In genomic region chr13:51731759-51732158, GRCh38 we compare ENCODE assay signal across 9 cellular contexts.
A peak's percentile ranks its signal among the peaks of the same experiment; 100 is the strongest.
DNase-seq lines count a peak whose midpoint lies in the region; ATAC-seq and TF ChIP-seq lines count a peak whose summit lies in the region.
"Had no signal": no experiment of that assay in that cellular context is flagged by ENCODE, and none has a peak within 500 bp of the region (broad histone marks: within the 10 kb centered on the region; RNA-seq: fewer than 3 reads in every experiment).

No MANE protein-coding gene starts in this region.

- H3K4me1 ChIP-seq in Caco-2, result peaks cover 12% of the 10 kb centered on the region; the same call in 1 of the 2 replicates
- peaks cover 15% of the 10 kb centered on the region for H3K4me1 ChIP-seq in PC-9 (replicated peaks; ENCODE audit: insufficient read depth)
- no peaks in the 10 kb centered on the region for H3K4me1 ChIP-seq in parathyroid adenoma

- no peaks in the 10 kb centered on the region for H4K20me1 ChIP-seq in PC-9 (ENCODE audit: insufficient read depth)

- intact Hi-C loops in Caco-2 (cut with micrococcal nuclease; ENCODE audit: unreplicated experiment) (loop anchor here (1.0 to 5.0 kb wide), 4 partner anchors 71 to 296 kb away; partner anchors contain the start of genes DHRS12 and INTS6), PC-9 (cut with micrococcal nuclease; ENCODE audit: unreplicated experiment) (loop anchor here (2.0 to 5.0 kb wide), 3 partner anchors 44 to 279 kb away; partner anchors contain the start of genes INTS6 and WDFY2)

- H3K36me3 Mint-ChIP-seq in Caco-2 (ENCODE audit: insufficient read depth, unreplicated experiment), result no peaks in the 10 kb centered on the region

- TF ChIP-seq CTCF in Caco-2 (IDR thresholded peaks at IDR 0.05; ENCODE audit: insufficient read depth in 1 of 2, low read depth in 1 of 2, low read length in 1 of 2, severe bottlenecking in 1 of 2, unreplicated experiment in 1 of 2) (peak; percentile 16 to 41), PC-9 (conservative IDR thresholded peaks at IDR 0.05) (peak; percentile 30; the same call in 1 of the 2 replicates), parathyroid adenoma (IDR thresholded peaks at IDR 0.05) (peak; percentile 31)

- no peaks in the 10 kb centered on the region for H3K9me2 ChIP-seq in PC-9 (ENCODE audit: insufficient read depth)

- no peaks in the 10 kb centered on the region for H3K9me3 ChIP-seq in Caco-2
- H3K9me3 ChIP-seq in PC-9 (ENCODE audit: insufficient read depth, low read depth), result no peaks in the 10 kb centered on the region
- H3K9me3 ChIP-seq in parathyroid adenoma (ENCODE audit: control insufficient read depth, low read length), result no peaks in the 10 kb centered on the region

- H2AFZ ChIP-seq in PC-9, result no peak overlapping the region
- no peak overlapping the region for H2AFZ ChIP-seq in parathyroid adenoma

- no peaks in the 10 kb centered on the region for H3K9me3 Mint-ChIP-seq in Caco-2 (ENCODE audit: unreplicated experiment)

- CTCF ChIA-PET in Caco-2 (lab: Charles Lee), result interaction anchor here (0.6 to 1.8 kb wide), 5 partner anchors 34 to 297 kb away, joined by 3 to 9 read pairs (median 3); no protein-coding TSS in a partner anchor
- CTCF ChIA-PET in PC-9 (lab: Charles Lee), result no interaction called here

- H3K4me2 ChIP-seq in PC-9 (no peak overlapping the region), parathyroid adenoma (ENCODE audit: low read length) (no peak overlapping the region)

- no peaks in the 10 kb centered on the region for H3K27me3 Mint-ChIP-seq in Caco-2 (ENCODE audit: insufficient read depth, unreplicated experiment)

- POLR2A ChIA-PET in Caco-2 (lab: Charles Lee) (interaction anchor here (0.9 kb wide), 1 partner anchor 279 kb away, joined by 5 read pairs; the partner anchor contains the start of gene INTS6), PC-9 (lab: Charles Lee; ENCODE audit: unreplicated experiment) (interaction anchor here (0.5 kb wide), 1 partner anchor 158 kb away, joined by 13 read pairs; no protein-coding TSS in a partner anchor)

- H3K4me3 Mint-ChIP-seq in Caco-2 (ENCODE audit: unreplicated experiment), result no peak overlapping the region

- no peaks in the 10 kb centered on the region for H3K27me3 ChIP-seq in Caco-2 (replicated peaks; ENCODE audit: control insufficient read depth, insufficient read depth, low read length)
- H3K27me3 ChIP-seq in PC-9 (ENCODE audit: insufficient read depth, low read depth), result no peaks in the 10 kb centered on the region
- no peaks in the 10 kb centered on the region for H3K27me3 ChIP-seq in parathyroid adenoma (ENCODE audit: control insufficient read depth, insufficient read depth, low read length)

- H3K36me3 ChIP-seq in Caco-2 (ENCODE audit: control insufficient read depth, insufficient read depth, low read length), result no peaks in the 10 kb centered on the region
- H3K36me3 ChIP-seq in PC-9 (ENCODE audit: low read depth), result no peaks in the 10 kb centered on the region
- no peaks in the 10 kb centered on the region for H3K36me3 ChIP-seq in parathyroid adenoma (ENCODE audit: control insufficient read depth, insufficient read depth, low read length)

- no peaks in the 10 kb centered on the region for H3F3A ChIP-seq in PC-9 (ENCODE audit: insufficient read depth, low read depth)

- H3K4me3 ChIP-seq in Caco-2 (ENCODE audit: low read depth, low read length) (no peak overlapping the region), PC-9 (no peak overlapping the region), parathyroid adenoma (ENCODE audit: low read depth, low read length) (no peak overlapping the region)

- no peak for ATAC-seq in HG02938 (IDR thresholded peaks at IDR 0.05; ENCODE audit: unreplicated experiment)
- no peak for ATAC-seq in HG02981 (IDR thresholded peaks at IDR 0.05; ENCODE audit: unreplicated experiment)
- no peak for ATAC-seq in HG02798 (IDR thresholded peaks at IDR 0.05; ENCODE audit: poor library complexity, unreplicated experiment)
- no peak for ATAC-seq in GM21528 (IDR thresholded peaks at IDR 0.05; ENCODE audit: low FRiP score, unreplicated experiment)

- BruUV-seq in Caco-2 (replicated peaks; lab: Mats Ljungman, UMichigan) (no TSS peak), PC-9 (replicated peaks; lab: Mats Ljungman, UMichigan) (no TSS peak)

- H3K9ac ChIP-seq in parathyroid adenoma, result no peak overlapping the region

- H3K27ac ChIP-seq in PC-9 (no peak overlapping the region), parathyroid adenoma (no peak overlapping the region)

- DNase-seq in Caco-2, result no peak
- no peak for DNase-seq in PC-9
- DNase-seq in fibroblast of peridontal ligament (ENCODE audit: extremely low read depth), result peak; percentile 89
- DNase-seq: NCI-H1092 had no signal

- H3K4me1 Mint-ChIP-seq in Caco-2 (ENCODE audit: low read depth, unreplicated experiment), result no peaks in the 10 kb centered on the region

- H3K27ac Mint-ChIP-seq in Caco-2 (ENCODE audit: unreplicated experiment), result no peak overlapping the region

- no peaks in the 10 kb centered on the region for H3K79me2 ChIP-seq in PC-9 (ENCODE audit: low read depth)
- H3K79me2 ChIP-seq in parathyroid adenoma, result no peaks in the 10 kb centered on the region
